ENCODE assay signal across 9 cellular contexts in genomic region chr11:119509969-119510401, GRCh38.
DNase-seq lines count a peak whose midpoint lies in the region; ATAC-seq and TF ChIP-seq lines count a peak whose summit lies in the region.
"Had no signal": no experiment of that assay in that cellular context is flagged by ENCODE, and none has a peak within 500 bp of the region (broad histone marks: within the 10 kb centered on the region; RNA-seq: fewer than 3 reads in every experiment).

No MANE protein-coding gene starts in this region.

- TF ChIP-seq CTCF in AG09319 (IDR thresholded peaks at IDR 0.05; ENCODE audit: low read depth, low read length) (no peak), foreskin keratinocyte (conservative IDR thresholded peaks at IDR 0.05) (no peak)

- ATAC-seq in GM18861 (IDR thresholded peaks at IDR 0.05; ENCODE audit: unreplicated experiment), result peak; percentile 77
- ATAC-seq in HG03045 (IDR thresholded peaks at IDR 0.05; ENCODE audit: unreplicated experiment), result peak; percentile 70
- ATAC-seq in foreskin keratinocyte, result peak; percentile 89
- ATAC-seq in stimulated activated effector memory CD8-positive, alpha-beta T cell treated with anti-CD3 and anti-CD28 coated beads, Interleukin-12 subunit alpha, Interleukin-12 subunit beta, amount 100 ng/mL, for 72 hours, result peak; percentile 74

- no peaks in the 10 kb centered on the region for H3K4me1 ChIP-seq in foreskin keratinocyte

- H3K9me3 Mint-ChIP-seq in stimulated activated effector memory CD8-positive, alpha-beta T cell treated with anti-CD3 and anti-CD28 coated beads, Interleukin-12 subunit alpha, Interleukin-12 subunit beta, amount 100 ng/mL, for 72 hours, result no peaks in the 10 kb centered on the region
- H3K9me3 Mint-ChIP-seq in immature natural killer cell, result no peaks in the 10 kb centered on the region

- H3K27me3 Mint-ChIP-seq in immature natural killer cell (ENCODE audit: low read depth in 3 of 3), result peaks cover 3 to 9% (median 7%) of the 10 kb centered on the region in 3 donors

- peak overlapping the region; percentile 30 for H3K4me3 Mint-ChIP-seq in stimulated activated effector memory CD8-positive, alpha-beta T cell treated with anti-CD3 and anti-CD28 coated beads, Interleukin-12 subunit alpha, Interleukin-12 subunit beta, amount 100 ng/mL, for 72 hours
- no peak overlapping the region for H3K4me3 Mint-ChIP-seq in immature natural killer cell

- peaks cover 36% of the 10 kb centered on the region for H3K27me3 ChIP-seq in foreskin keratinocyte
- H3K27me3 ChIP-seq: dorsolateral prefrontal cortex had no signal

- peak overlapping the region; percentile 66 for H3K27ac ChIP-seq in foreskin keratinocyte

- no peaks in the 10 kb centered on the region for H3K36me3 Mint-ChIP-seq in stimulated activated effector memory CD8-positive, alpha-beta T cell treated with anti-CD3 and anti-CD28 coated beads, Interleukin-12 subunit alpha, Interleukin-12 subunit beta, amount 100 ng/mL, for 72 hours
- no peaks in the 10 kb centered on the region for H3K36me3 Mint-ChIP-seq in immature natural killer cell

- peaks cover 9% of the 10 kb centered on the region for H3K4me1 Mint-ChIP-seq in stimulated activated effector memory CD8-positive, alpha-beta T cell treated with anti-CD3 and anti-CD28 coated beads, Interleukin-12 subunit alpha, Interleukin-12 subunit beta, amount 100 ng/mL, for 72 hours
- H3K4me1 Mint-ChIP-seq in immature natural killer cell, result no peaks in the 10 kb centered on the region

- DNase-seq in AG09319 (ENCODE audit: extremely low read depth, low read depth) (peak; percentile 54), RPMI8226 (peak; percentile 35), foreskin keratinocyte (peak; percentile 69 to 85), dermis blood vessel endothelial cell (no peak), immature natural killer cell (no peak)
- DNase-seq in stimulated activated effector memory CD8-positive, alpha-beta T cell treated with anti-CD3 and anti-CD28 coated beads, Interleukin-12 subunit alpha, Interleukin-12 subunit beta, amount 100 ng/mL, for 72 hours (ENCODE audit: low spot score in 2 of 2), result no peak

- no peak overlapping the region for H3K27ac Mint-ChIP-seq in stimulated activated effector memory CD8-positive, alpha-beta T cell treated with anti-CD3 and anti-CD28 coated beads, Interleukin-12 subunit alpha, Interleukin-12 subunit beta, amount 100 ng/mL, for 72 hours
- H3K27ac Mint-ChIP-seq in immature natural killer cell, result no peak overlapping the region

Comparison
In these comparisons a context has a peak if more than half of its experiments do, and no peak if none do; other contexts are left out.
1. DNase-seq: peak in AG09319 (single experiment), RPMI8226 (single experiment) and foreskin keratinocyte (2 of 2); none in stimulated activated effector memory CD8-positive, alpha-beta T cell treated with anti-CD3 and anti-CD28 coated beads, Interleukin-12 subunit alpha, Interleukin-12 subunit beta, amount 100 ng/mL, for 72 hours (0 of 2), dermis blood vessel endothelial cell (single experiment) and immature natural killer cell (0 of 3).
2. Peak in every context shown above with its lines, with median percentiles within 50 percentile points of each other: ATAC-seq.